ENCODE assay signal across 11 cellular contexts in genomic region chr3:151816091-151816604, GRCh38. TPM values are rescaled to one million over a fixed set of nuclear protein-coding genes. Genes with fewer than 3 reads are reported as not detected.
DNase-seq lines count a peak whose midpoint lies in the region; ATAC-seq lines count a peak whose summit lies in the region.
"Had no signal": no experiment of that assay in that cellular context is flagged by ENCODE, and none has a peak within 500 bp of the region (broad histone marks: within the 10 kb centered on the region; RNA-seq: fewer than 3 reads in every experiment).

No MANE protein-coding gene starts in this region.

- H3K4me3 Mint-ChIP-seq in T-helper 17 cell = no peak overlapping the region
- H3K4me3 Mint-ChIP-seq: activated naive CD4-positive, alpha-beta T cell treated with anti-CD3 and anti-CD28 coated beads for 36 hours had no signal

- H3K4me3 ChIP-seq in duodenal mucosa (ENCODE audit: low read depth in 1 of 2, low read length in 2 of 2) = peak overlapping the region; percentile 2 to 63
- H3K4me3 ChIP-seq in mucosa of stomach (ENCODE audit: low read length) = no peak overlapping the region

- no peaks in the 10 kb centered on the region for H3K4me1 Mint-ChIP-seq in T-helper 17 cell

- ATAC-seq in T-helper 17 cell (no peak), HG02571 (IDR thresholded peaks at IDR 0.05; ENCODE audit: unreplicated experiment) (no peak)

- H3K27ac ChIP-seq in duodenal mucosa (ENCODE audit: low read depth, low read length) = no peak overlapping the region

- no peak overlapping the region for H3K27ac Mint-ChIP-seq in T-helper 17 cell
- H3K27ac Mint-ChIP-seq: activated naive CD4-positive, alpha-beta T cell treated with anti-CD3 and anti-CD28 coated beads for 36 hours had no signal

- H3K9ac ChIP-seq in duodenal mucosa (ENCODE audit: low read depth in 1 of 2, low read length in 2 of 2) (no peak overlapping the region), mucosa of stomach (ENCODE audit: low read length) (peak overlapping the region; percentile 50)

- H3K36me3 Mint-ChIP-seq in T-helper 17 cell (ENCODE audit: low read depth) = no peaks in the 10 kb centered on the region

- DNase-seq in COLO829 (ENCODE audit: low spot score) (peak; percentile 51), M059J (ENCODE audit: low read depth) (peak; percentile 73), T-helper 17 cell (no peak), ecto neural progenitor cell (ENCODE audit: low spot score) (no peak), GF-D8 (lab: John Stamatoyannopoulos, UW) (no peak)
- DNase-seq: activated naive CD4-positive, alpha-beta T cell treated with anti-CD3 and anti-CD28 coated beads for 36 hours; KG1; stimulated activated naive CD4-positive, alpha-beta T cell treated with Interleukin-2 at 50 U/mL for 16 hours had no signal

- H3K9me3 ChIP-seq in duodenal mucosa (ENCODE audit: control insufficient read depth in 1 of 2, low read length in 2 of 2) (no peaks in the 10 kb centered on the region), mucosa of stomach (ENCODE audit: control insufficient read depth, low read length) (no peaks in the 10 kb centered on the region), T-helper 17 cell (ENCODE audit: control insufficient read depth, low read length, poor library complexity, severe bottlenecking) (no peaks in the 10 kb centered on the region)

- H3K36me3 ChIP-seq in duodenal mucosa (ENCODE audit: control insufficient read depth in 1 of 2, insufficient read depth in 2 of 2, low read length in 2 of 2) (peaks cover 0 to 9% of the 10 kb centered on the region in 2 donors), mucosa of stomach (ENCODE audit: control insufficient read depth, insufficient read depth, low read length) (no peaks in the 10 kb centered on the region)

- peaks cover 0 to 4% of the 10 kb centered on the region in 2 donors for H3K4me1 ChIP-seq in duodenal mucosa (ENCODE audit: control insufficient read depth in 1 of 2, insufficient read depth in 2 of 2, low read length in 2 of 2)
- peaks cover 8% of the 10 kb centered on the region for H3K4me1 ChIP-seq in mucosa of stomach (ENCODE audit: control insufficient read depth, insufficient read depth, low read length)

- H3K27me3 ChIP-seq in duodenal mucosa (ENCODE audit: control insufficient read depth in 1 of 2, insufficient read depth in 2 of 2, low read length in 2 of 2) (no peaks in the 10 kb centered on the region), mucosa of stomach (ENCODE audit: control insufficient read depth, insufficient read depth, low read length) (no peaks in the 10 kb centered on the region)

- H3K27me3 Mint-ChIP-seq in T-helper 17 cell = peaks cover 33% of the 10 kb centered on the region

RNA-seq across cellular contexts. Expression of gene AADAC, which starts 2.2 kb away (rescaled TPM):
- total RNA-seq in M059J (2014; rRNA removed; shearing (Covaris generic)) = 0.39 TPM in 1 of 2 replicates, not detected in the other
- total RNA-seq in T-helper 17 cell = not detected
- total RNA-seq: activated naive CD4-positive, alpha-beta T cell treated with anti-CD3 and anti-CD28 coated beads for 36 hours had no signal

RNA-seq across cellular contexts. Expression of gene SUCNR1, which starts 57.3 kb away (rescaled TPM):
- 1.6 and 3.0 TPM in 2 replicates for total RNA-seq in M059J (2014; rRNA removed; shearing (Covaris generic))
- total RNA-seq in T-helper 17 cell = 1 to 10 TPM in 1 of 2 donors, not detected in 1; 1.6 TPM
- total RNA-seq: activated naive CD4-positive, alpha-beta T cell treated with anti-CD3 and anti-CD28 coated beads for 36 hours had no signal

Comparison
In these comparisons a context has a peak if more than half of its experiments do, and no peak if none do; other contexts are left out.
1. DNase-seq: peak in COLO829 (single experiment) and M059J (single experiment); none in T-helper 17 cell (0 of 3), ecto neural progenitor cell (single experiment) and GF-D8 (single experiment).